ENCODE assay signal across 1 cellular context in the genomic region with DNA sequence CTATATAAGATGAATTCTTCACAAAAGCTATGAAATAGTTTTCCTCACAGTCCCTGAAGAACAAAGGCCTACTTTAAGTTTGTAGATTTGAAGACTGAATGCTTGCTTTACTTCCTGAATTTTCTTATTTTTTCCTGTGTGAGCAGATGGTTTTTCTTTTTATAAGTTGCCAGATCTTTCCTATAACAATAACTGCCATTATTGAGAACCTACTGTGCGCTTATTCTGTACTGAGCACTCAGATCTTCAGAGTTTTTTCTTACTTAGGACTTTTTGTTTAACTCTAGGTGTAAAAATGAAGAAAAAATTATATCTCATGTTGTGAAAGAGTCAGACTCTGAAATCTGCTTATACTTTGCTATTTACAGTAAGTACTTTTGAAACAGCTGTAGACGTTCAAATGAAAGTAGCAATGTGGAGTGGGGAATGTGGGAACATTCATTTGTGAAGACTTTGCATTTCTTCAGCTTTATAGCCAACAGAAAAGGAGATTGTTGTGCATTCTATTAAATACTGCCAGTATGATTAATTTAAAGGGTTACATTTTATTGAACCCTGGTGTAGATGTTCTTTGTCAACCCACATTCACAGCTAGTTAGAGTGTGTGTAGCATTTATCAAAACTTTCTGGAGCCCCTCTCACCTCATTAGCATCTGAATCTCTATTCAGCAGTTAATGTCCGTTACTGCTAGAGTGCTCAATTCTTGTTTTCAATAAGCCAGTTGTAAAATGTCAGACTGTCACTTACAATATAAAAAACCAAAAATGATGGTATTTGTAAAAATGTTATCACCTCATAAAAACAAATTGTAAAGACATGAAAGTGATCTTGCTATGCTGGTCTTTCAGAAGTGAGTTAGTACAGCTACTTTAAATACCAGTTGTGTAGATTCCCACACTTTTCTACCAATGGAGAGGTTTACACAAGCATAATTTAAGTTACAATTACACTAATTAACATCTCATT.
TF ChIP-seq lines count a peak whose summit lies in the region.

No MANE protein-coding gene starts in this region.

TF ChIP-seq in H1, 55 proteins besides CTCF, POLR2A, EP300 and RAD21:
- TF ChIP-seq POU5F1 (IDR thresholded peaks at IDR 0.05; ENCODE audit: low read depth, low read length) (no peak), CBX8 (IDR thresholded peaks at IDR 0.05; ENCODE audit: borderline replicate concordance, low read depth, low read length) (no peak), KDM4A (IDR thresholded peaks at IDR 0.05; ENCODE audit: low read depth, low read length, severe bottlenecking) (no peak), CBX5 (IDR thresholded peaks at IDR 0.05; ENCODE audit: low read depth, low read length) (no peak), RNF2 (IDR thresholded peaks at IDR 0.05; ENCODE audit: borderline replicate concordance, low read depth, low read length, missing control alignments, poor library complexity, severe bottlenecking) (no peak), SUZ12 (IDR thresholded peaks at IDR 0.05; ENCODE audit: low read length) (no peak), TBP (IDR thresholded peaks at IDR 0.05; ENCODE audit: low read depth, low read length) (no peak), MAFK (IDR thresholded peaks at IDR 0.05; ENCODE audit: low read depth, low read length) (no peak)
- TF ChIP-seq, protein P1, sequence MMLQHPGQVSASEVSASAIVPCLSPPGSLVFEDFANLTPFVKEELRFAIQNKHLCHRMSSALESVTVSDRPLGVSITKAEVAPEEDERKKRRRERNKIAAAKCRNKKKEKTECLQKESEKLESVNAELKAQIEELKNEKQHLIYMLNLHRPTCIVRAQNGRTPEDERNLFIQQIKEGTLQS (IDR thresholded peaks at IDR 0.05; ENCODE audit: insufficient read depth, low read depth, low read length): no peak
